20 cellular contexts compared by ENCODE assay signal in genomic region chr10:59126277-59126676, GRCh38. TPM values are rescaled to one million over a fixed set of nuclear protein-coding genes. Genes with fewer than 3 reads are reported as not detected.
"Had no signal": no experiment of that assay in that cellular context is flagged by ENCODE, and none has a peak within 500 bp of the region (broad histone marks: within the 10 kb centered on the region; RNA-seq: fewer than 3 reads in every experiment).

No MANE protein-coding gene starts in this region.

- H3K9me3 ChIP-seq: psoas muscle, upper lobe of right lung had no signal

- H3K4me3 ChIP-seq: dorsolateral prefrontal cortex, gastroesophageal sphincter, heart right ventricle, psoas muscle, upper lobe of right lung had no signal

- H3K27ac ChIP-seq: gastroesophageal sphincter, heart right ventricle, psoas muscle, upper lobe of right lung had no signal

- H3K4me1 ChIP-seq: gastroesophageal sphincter, psoas muscle, upper lobe of right lung had no signal

- H3K27ac Mint-ChIP-seq: activated T-helper 17 cell treated with anti-CD3 and anti-CD28 coated beads, Interleukin-2, amount 50 U/mL, for 72 hours; memory B cell; natural killer cell; stimulated activated naive CD8-positive, alpha-beta T cell treated with anti-CD3 and anti-CD28 coated beads, Interleukin-15, amount 100 ng/mL, for 72 hours had no signal

- DNase-seq: activated CD4-positive, alpha-beta T cell treated with anti-CD3 and anti-CD28 coated beads for 1 hour; activated CD4-positive, alpha-beta T cell treated with anti-CD3 and anti-CD28 coated beads, Interleukin-2, amount 50 U/mL, for 4 hours; activated naive CD4-positive, alpha-beta T cell treated with Interleukin-2 at 50 U/mL for 16 hours; activated T-cell treated with anti-CD3 and anti-CD28 coated beads for 4 hours; anterior cingulate cortex; dorsolateral prefrontal cortex; heart right ventricle; kidney; left ventricle myocardium superior; natural killer cell; psoas muscle; stimulated activated naive CD8-positive, alpha-beta T cell treated with anti-CD3 and anti-CD28 coated beads, Interleukin-15, amount 100 ng/mL, for 72 hours; T-helper 9 cell; upper lobe of right lung had no signal

- ATAC-seq: activated T-helper 17 cell treated with anti-CD3 and anti-CD28 coated beads, Interleukin-2, amount 50 U/mL, for 72 hours; gastroesophageal sphincter; heart right ventricle; left ventricle myocardium superior; natural killer cell; psoas muscle; sciatic nerve; stimulated activated naive CD8-positive, alpha-beta T cell treated with anti-CD3 and anti-CD28 coated beads, Interleukin-15, amount 100 ng/mL, for 72 hours; upper lobe of right lung had no signal

- H3K27me3 ChIP-seq: dorsolateral prefrontal cortex, gastroesophageal sphincter, heart right ventricle, upper lobe of right lung had no signal

- H3K4me3 Mint-ChIP-seq: activated T-helper 17 cell treated with anti-CD3 and anti-CD28 coated beads, Interleukin-2, amount 50 U/mL, for 72 hours; memory B cell; natural killer cell; stimulated activated naive CD8-positive, alpha-beta T cell treated with anti-CD3 and anti-CD28 coated beads, Interleukin-15, amount 100 ng/mL, for 72 hours had no signal

- H3K36me3 ChIP-seq: gastroesophageal sphincter, heart right ventricle, upper lobe of right lung had no signal

- H3K36me3 Mint-ChIP-seq: memory B cell, natural killer cell had no signal

- H3K4me1 Mint-ChIP-seq: activated T-helper 17 cell treated with anti-CD3 and anti-CD28 coated beads, Interleukin-2, amount 50 U/mL, for 72 hours; memory B cell; natural killer cell; stimulated activated naive CD8-positive, alpha-beta T cell treated with anti-CD3 and anti-CD28 coated beads, Interleukin-15, amount 100 ng/mL, for 72 hours had no signal

- H3K27me3 Mint-ChIP-seq: activated T-helper 17 cell treated with anti-CD3 and anti-CD28 coated beads, Interleukin-2, amount 50 U/mL, for 72 hours; memory B cell; stimulated activated naive CD8-positive, alpha-beta T cell treated with anti-CD3 and anti-CD28 coated beads, Interleukin-15, amount 100 ng/mL, for 72 hours had no signal

RNA-seq across cellular contexts. Expression of gene PHYHIPL, which starts 50.2 kb away (rescaled TPM):
- total RNA-seq: activated T-helper 17 cell treated with anti-CD3 and anti-CD28 coated beads, Interleukin-2, amount 50 U/mL, for 72 hours; bronchial epithelial cell; heart right ventricle; left ventricle myocardium superior; natural killer cell; osteoblast; upper lobe of right lung had no signal
